9 cellular contexts compared by ENCODE assay signal in genomic region chr15:38414351-38414750, GRCh38. TPM values are rescaled to one million over a fixed set of nuclear protein-coding genes. Genes with fewer than 3 reads are reported as not detected.
DNase-seq lines count a peak whose midpoint lies in the region; ATAC-seq and TF ChIP-seq lines count a peak whose summit lies in the region.
"Had no signal": no experiment of that assay in that cellular context is flagged by ENCODE, and none has a peak within 500 bp of the region (broad histone marks: within the 10 kb centered on the region; RNA-seq: fewer than 3 reads in every experiment).

No MANE protein-coding gene starts in this region.

- H3K36me3 Mint-ChIP-seq in glutamatergic neuron (ENCODE audit: unreplicated experiment), result no peaks in the 10 kb centered on the region

- TF ChIP-seq CTCF in WI38 (IDR thresholded peaks at IDR 0.05; ENCODE audit: low read depth, low read length) (peak; percentile 78), glutamatergic neuron (IDR thresholded peaks at IDR 0.05; ENCODE audit: partially characterized antibody, unreplicated experiment) (peak; percentile 27), psoas muscle (IDR thresholded peaks at IDR 0.05) (peak; percentile 41)

- H3K27ac Mint-ChIP-seq in glutamatergic neuron (ENCODE audit: unreplicated experiment), result no peak overlapping the region

- no peaks in the 10 kb centered on the region for H3K36me3 ChIP-seq in psoas muscle (ENCODE audit: insufficient read depth in 1 of 2, low read depth in 1 of 2)

- in situ Hi-C loops in G401 (cut with HindIII; ENCODE audit: low sequenced_read_pairs), result no loop called here

- no peak overlapping the region for H3K4me3 Mint-ChIP-seq in glutamatergic neuron (ENCODE audit: unreplicated experiment)

- intact Hi-C loops in psoas muscle (cut with DNase I), result no loop called here

- peaks cover 3% of the 10 kb centered on the region for H3K4me1 Mint-ChIP-seq in glutamatergic neuron (ENCODE audit: low read depth, unreplicated experiment)

- H3K27me3 Mint-ChIP-seq in glutamatergic neuron (ENCODE audit: unreplicated experiment), result peaks cover 2% of the 10 kb centered on the region

- H3K4me3 ChIP-seq in WI38 (ENCODE audit: low read depth, low read length) (no peak overlapping the region), psoas muscle (no peak overlapping the region)
- H3K4me3 ChIP-seq: skin epidermis had no signal

- ATAC-seq in psoas muscle, result peak in 1 of 4 donors; percentile 64
- no peak for ATAC-seq in GM19035 (IDR thresholded peaks at IDR 0.05; ENCODE audit: unreplicated experiment)
- no peak for ATAC-seq in HG02884 (IDR thresholded peaks at IDR 0.05; ENCODE audit: unreplicated experiment)

- no peaks in the 10 kb centered on the region for H3K9me3 ChIP-seq in psoas muscle

- no peaks in the 10 kb centered on the region for H3K4me1 ChIP-seq in psoas muscle

- DNase-seq in G401 (ENCODE audit: low spot score) (peak; percentile 29), HuH-7 (ENCODE audit: low spot score) (peak; percentile 28), glutamatergic neuron (peak; percentile 52), psoas muscle (peak; percentile 55 to 69), NCI-H748 treated with DMSO at 0.1 percent for 48 hours (lab: John Stamatoyannopoulos, UW) (no peak)

- H3K27me3 ChIP-seq in psoas muscle (ENCODE audit: insufficient read depth in 3 of 3, low read length in 2 of 3), result peaks cover 0 to 2% (median 0%) of the 10 kb centered on the region in 3 donors

- H3K9me3 Mint-ChIP-seq in glutamatergic neuron (ENCODE audit: unreplicated experiment), result no peaks in the 10 kb centered on the region

- no peak overlapping the region for H3K27ac ChIP-seq in psoas muscle
- H3K27ac ChIP-seq: skin epidermis had no signal

RNA-seq across cellular contexts. Expression of gene FAM98B, which starts 39.6 kb away (rescaled TPM):
- 5.9 and 37.9 TPM in 2 replicates for total RNA-seq in G401 (2014; rRNA removed; shearing (Covaris generic))
- 19.9 TPM for total RNA-seq in glutamatergic neuron (ENCODE audit: unreplicated experiment)
- 10 to 100 TPM; 13.5 to 18.5 (median 15.5) TPM for total RNA-seq in psoas muscle
- polyA plus RNA-seq in psoas muscle, result 10 to 100 TPM in 1 of 3 donors, 1 to 10 TPM in 2; 6.8 to 11.7 (median 9.7) TPM

Comparison
In these comparisons a context has a peak if more than half of its experiments do, and no peak if none do; other contexts are left out.
1. CTCF ChIP-seq: peak in every context shown above with its lines; median percentile 78 in WI38; 41 in psoas muscle; 27 in glutamatergic neuron.